In the genomic region with DNA sequence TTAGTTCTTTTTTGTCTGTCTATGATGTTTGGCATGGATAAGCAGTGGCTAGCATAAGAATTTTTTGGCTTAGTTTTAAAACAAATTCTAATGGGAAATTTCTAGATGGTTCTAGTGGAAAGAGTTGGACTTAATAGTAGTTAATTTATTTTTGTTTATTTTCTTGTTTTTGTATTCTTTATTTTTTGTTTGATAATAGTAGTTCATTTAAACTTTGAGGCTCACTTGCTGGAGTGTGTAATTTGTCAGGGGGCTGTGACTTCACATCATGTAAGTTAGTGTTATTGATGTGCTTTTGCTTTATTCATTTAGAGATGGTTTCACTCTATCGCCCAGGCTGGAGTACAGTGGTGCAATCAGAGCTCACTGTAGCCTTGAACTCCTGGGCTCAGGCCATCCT, we compare ENCODE assay signal across 6 cellular contexts.
"Had no signal": no experiment of that assay in that cellular context is flagged by ENCODE, and none has a peak within 500 bp of the region (broad histone marks: within the 10 kb centered on the region; RNA-seq: fewer than 3 reads in every experiment).

No MANE protein-coding gene starts in this region.

- H3K27ac ChIP-seq: GM23248 had no signal

- H3K9ac ChIP-seq: GM23248 had no signal

- ATAC-seq: HCT116, HepG2 had no signal

- H2AFZ ChIP-seq: GM23248 had no signal

- H3K4me3 ChIP-seq: GM23248, HAP-1 had no signal

- DNase-seq: GM23248, GOT3, H7 had no signal

- H3K9me3 ChIP-seq: HAP-1 had no signal
